16 cellular contexts compared by ENCODE assay signal in genomic region chr2:654896-655295, GRCh38.
"Had no signal": no experiment of that assay in that cellular context is flagged by ENCODE, and none has a peak within 500 bp of the region (broad histone marks: within the 10 kb centered on the region; RNA-seq: fewer than 3 reads in every experiment).

No MANE protein-coding gene starts in this region.

- H3K4me1 ChIP-seq: spleen, transverse colon had no signal

- H3K36me3 ChIP-seq: pancreas, spleen, transverse colon had no signal

- H3K27ac ChIP-seq: pancreas, spleen, transverse colon had no signal

- H3K36me3 Mint-ChIP-seq: activated naive CD8-positive, alpha-beta T cell treated with anti-CD3 and anti-CD28 coated beads for 36 hours; naive thymus-derived CD4-positive, alpha-beta T cell had no signal

- H3K4me3 ChIP-seq: pancreas, spleen, transverse colon had no signal

- H3K9me3 ChIP-seq: pancreas, spleen, transverse colon had no signal

- DNase-seq: activated CD4-positive, alpha-beta T cell treated with anti-CD3 and anti-CD28 coated beads for 48 hours; activated CD8-positive, alpha-beta T cell treated with anti-CD3 and anti-CD28 coated beads for 36 hours; activated naive CD4-positive, alpha-beta T cell; activated naive CD8-positive, alpha-beta T cell treated with anti-CD3 and anti-CD28 coated beads for 36 hours; activated T-cell treated with anti-CD3 and anti-CD28 coated beads, Interleukin-2, amount 50 U/mL, for 72 hours; amniotic stem cell; effector memory CD4-positive, alpha-beta T cell; mesenchymal stem cell; naive thymus-derived CD4-positive, alpha-beta T cell; spleen; stimulated activated CD4-positive, alpha-beta T cell treated with anti-CD3 and anti-CD28 coated beads, Interleukin-4, amount 100 ng/mL, for 4 hours; stimulated activated naive CD4-positive, alpha-beta T cell treated with Interleukin-2 at 50 U/mL for 16 hours; transverse colon had no signal

- H3K4me3 Mint-ChIP-seq: activated CD8-positive, alpha-beta T cell treated with anti-CD3 and anti-CD28 coated beads for 36 hours; activated naive CD8-positive, alpha-beta T cell treated with anti-CD3 and anti-CD28 coated beads for 36 hours; activated T-cell treated with anti-CD3 and anti-CD28 coated beads, Interleukin-2, amount 50 U/mL, for 72 hours; dendritic cell treated with granulocyte-macrophage colony-stimulating factor and Interleukin-4, amounts not matched to agents 40 ng/mL and 50 ng/mL, for 4 days; T-helper 2 cell treated with Interferon-gamma antibody and Interleukin-4, amounts not matched to agents 5 μg/mL and 100 μg/mL, for 36 hours had no signal

- H3K27me3 ChIP-seq: pancreas had no signal

- H3K27me3 Mint-ChIP-seq: activated CD8-positive, alpha-beta T cell treated with anti-CD3 and anti-CD28 coated beads for 36 hours; activated naive CD8-positive, alpha-beta T cell treated with anti-CD3 and anti-CD28 coated beads for 36 hours; dendritic cell treated with granulocyte-macrophage colony-stimulating factor and Interleukin-4, amounts not matched to agents 40 ng/mL and 50 ng/mL, for 4 days had no signal

- H3K27ac Mint-ChIP-seq: activated CD8-positive, alpha-beta T cell treated with anti-CD3 and anti-CD28 coated beads for 36 hours; activated naive CD8-positive, alpha-beta T cell treated with anti-CD3 and anti-CD28 coated beads for 36 hours; activated T-cell treated with anti-CD3 and anti-CD28 coated beads, Interleukin-2, amount 50 U/mL, for 72 hours; dendritic cell treated with granulocyte-macrophage colony-stimulating factor and Interleukin-4, amounts not matched to agents 40 ng/mL and 50 ng/mL, for 4 days; T-helper 2 cell treated with Interferon-gamma antibody and Interleukin-4, amounts not matched to agents 5 μg/mL and 100 μg/mL, for 36 hours had no signal

- ATAC-seq: activated CD8-positive, alpha-beta T cell treated with anti-CD3 and anti-CD28 coated beads for 36 hours; activated T-cell treated with anti-CD3 and anti-CD28 coated beads, Interleukin-2, amount 50 U/mL, for 72 hours; naive thymus-derived CD4-positive, alpha-beta T cell; pancreas had no signal

- H3K9me3 Mint-ChIP-seq: activated naive CD8-positive, alpha-beta T cell treated with anti-CD3 and anti-CD28 coated beads for 36 hours; activated T-cell treated with anti-CD3 and anti-CD28 coated beads, Interleukin-2, amount 50 U/mL, for 72 hours; dendritic cell treated with granulocyte-macrophage colony-stimulating factor and Interleukin-4, amounts not matched to agents 40 ng/mL and 50 ng/mL, for 4 days; naive thymus-derived CD4-positive, alpha-beta T cell; T-helper 2 cell treated with Interferon-gamma antibody and Interleukin-4, amounts not matched to agents 5 μg/mL and 100 μg/mL, for 36 hours had no signal
